Comparison of ENCODE assay signal across 17 cellular contexts in the genomic region with DNA sequence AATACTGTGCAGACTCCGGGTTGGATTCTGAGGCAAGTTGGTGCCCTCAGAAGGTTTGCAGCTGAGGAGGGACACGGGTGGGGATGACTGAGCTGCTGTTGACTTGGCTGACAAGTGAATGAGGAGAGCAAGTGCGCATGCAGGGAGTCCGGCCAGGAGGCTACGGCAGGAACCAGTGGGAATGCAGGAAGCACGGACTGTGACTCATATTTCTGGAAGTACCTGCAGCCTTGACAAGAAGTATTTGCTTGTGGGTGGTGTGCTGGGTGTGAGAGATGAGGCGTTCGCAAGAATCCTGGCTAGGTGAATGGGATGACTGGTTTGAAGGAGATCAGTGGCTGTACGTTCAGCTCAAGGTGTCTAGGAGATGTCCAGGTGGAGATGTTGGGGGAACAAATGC. TPM values are rescaled to one million over a fixed set of nuclear protein-coding genes. Genes with fewer than 3 reads are reported as not detected.
A peak's percentile ranks its signal among the peaks of the same experiment; 100 is the strongest.
DNase-seq lines count a peak whose midpoint lies in the region; ATAC-seq and TF ChIP-seq lines count a peak whose summit lies in the region.
"Had no signal": no experiment of that assay in that cellular context is flagged by ENCODE, and none has a peak within 500 bp of the region (broad histone marks: within the 10 kb centered on the region; RNA-seq: fewer than 3 reads in every experiment).

No MANE protein-coding gene starts in this region.

- no peaks in the 10 kb centered on the region for H3K27me3 ChIP-seq in uterus
- H3K27me3 ChIP-seq: thyroid gland had no signal

- no peak for TF ChIP-seq CTCF in epithelial cell of esophagus (IDR thresholded peaks at IDR 0.05; ENCODE audit: insufficient read depth, low read depth, low read length, missing control alignments)
- TF ChIP-seq CTCF in mucosa of descending colon (IDR thresholded peaks at IDR 0.05) = no peak
- no peak for TF ChIP-seq CTCF in mesothelial cell of epicardium (IDR thresholded peaks at IDR 0.05; ENCODE audit: unreplicated experiment)
- no peak for TF ChIP-seq CTCF in uterus (IDR thresholded peaks at IDR 0.05)

- intact Hi-C loops in mucosa of descending colon (cut with DNase I, micrococcal nuclease) (loop anchor here in 1 of 2 donors (10.0 kb wide), 1 partner anchor 46 kb away; no protein-coding TSS in a partner anchor), uterus (cut with DNase I; ENCODE audit: low total_unique reads) (no loop called here)

- no peaks in the 10 kb centered on the region for H3K36me3 Mint-ChIP-seq in mesothelial cell of epicardium
- no peaks in the 10 kb centered on the region for H3K36me3 Mint-ChIP-seq in activated T-cell treated with anti-CD3 and anti-CD28 coated beads, Interleukin-2, amount 50 U/mL, for 72 hours (ENCODE audit: insufficient read depth in 2 of 2)
- H3K36me3 Mint-ChIP-seq: activated naive CD4-positive, alpha-beta T cell treated with anti-CD3 and anti-CD28 coated beads, Interleukin-2, amount 50 U/mL, for 72 hours had no signal

- TF ChIP-seq POLR2A in uterus (IDR thresholded peaks at IDR 0.05) = no peak

- no peak overlapping the region for H3K27ac ChIP-seq in uterus
- H3K27ac ChIP-seq: KMS-11, thyroid gland had no signal

- H3K27me3 Mint-ChIP-seq in mesothelial cell of epicardium (ENCODE audit: low read depth) = peaks cover 38% of the 10 kb centered on the region
- H3K27me3 Mint-ChIP-seq in activated T-cell treated with anti-CD3 and anti-CD28 coated beads, Interleukin-2, amount 50 U/mL, for 72 hours (ENCODE audit: low read depth) = peaks cover 30% of the 10 kb centered on the region

- H3K27ac Mint-ChIP-seq in mesothelial cell of epicardium = no peak overlapping the region
- no peak overlapping the region for H3K27ac Mint-ChIP-seq in activated T-cell treated with anti-CD3 and anti-CD28 coated beads, Interleukin-2, amount 50 U/mL, for 72 hours

- H3K9me3 Mint-ChIP-seq in mesothelial cell of epicardium = no peaks in the 10 kb centered on the region
- no peaks in the 10 kb centered on the region for H3K9me3 Mint-ChIP-seq in activated T-cell treated with anti-CD3 and anti-CD28 coated beads, Interleukin-2, amount 50 U/mL, for 72 hours
- H3K9me3 Mint-ChIP-seq: activated naive CD4-positive, alpha-beta T cell treated with anti-CD3 and anti-CD28 coated beads, Interleukin-2, amount 50 U/mL, for 72 hours had no signal

- no peak overlapping the region for H3K4me3 ChIP-seq in epithelial cell of esophagus (ENCODE audit: low read length)
- H3K4me3 ChIP-seq in mucosa of descending colon = no peak overlapping the region
- H3K4me3 ChIP-seq in uterus = no peak overlapping the region
- H3K4me3 ChIP-seq: HAP-1, thyroid gland had no signal

- peaks cover 4% of the 10 kb centered on the region for H3K4me1 Mint-ChIP-seq in mesothelial cell of epicardium
- H3K4me1 Mint-ChIP-seq in activated T-cell treated with anti-CD3 and anti-CD28 coated beads, Interleukin-2, amount 50 U/mL, for 72 hours (ENCODE audit: low read depth) = peaks cover 5% of the 10 kb centered on the region

- H3K4me1 ChIP-seq in mucosa of descending colon (ENCODE audit: low read depth) (no peaks in the 10 kb centered on the region), uterus (no peaks in the 10 kb centered on the region)

- H3K9me3 ChIP-seq in mucosa of descending colon = no peaks in the 10 kb centered on the region
- no peaks in the 10 kb centered on the region for H3K9me3 ChIP-seq in uterus
- H3K9me3 ChIP-seq: HAP-1, thyroid gland had no signal

- DNase-seq in A172 (ENCODE audit: low spot score) (peak; percentile 86), LoVo (ENCODE audit: low spot score) (peak; percentile 67), epithelial cell of esophagus (ENCODE audit: low read depth) (peak; percentile 94), mucosa of descending colon (no peak), mesothelial cell of epicardium (ENCODE audit: low spot score in 2 of 2, unreplicated experiment in 2 of 2) (no peak), uterus (no peak)
- DNase-seq in activated T-cell treated with anti-CD3 and anti-CD28 coated beads, Interleukin-2, amount 50 U/mL, for 72 hours = no peak
- DNase-seq: activated CD8-positive, alpha-beta memory T cell treated with anti-CD3 and anti-CD28 coated beads, Interleukin-2, amount 50 U/mL, for 4 hours; central memory CD4-positive, alpha-beta T cell; OCI-M1; thyroid gland had no signal

- H3K4me3 Mint-ChIP-seq in mesothelial cell of epicardium = no peak overlapping the region
- H3K4me3 Mint-ChIP-seq in activated T-cell treated with anti-CD3 and anti-CD28 coated beads, Interleukin-2, amount 50 U/mL, for 72 hours = no peak overlapping the region

- ATAC-seq in mucosa of descending colon (peak; percentile 79), GM18858 (IDR thresholded peaks at IDR 0.05; ENCODE audit: unreplicated experiment) (no peak)
- no peak for ATAC-seq in activated T-cell treated with anti-CD3 and anti-CD28 coated beads, Interleukin-2, amount 50 U/mL, for 72 hours (replicated peaks in 1 of 2)
- ATAC-seq: activated naive CD4-positive, alpha-beta T cell treated with anti-CD3 and anti-CD28 coated beads, Interleukin-2, amount 50 U/mL, for 72 hours had no signal

- H3K36me3 ChIP-seq in mucosa of descending colon (ENCODE audit: low read depth) (no peaks in the 10 kb centered on the region), uterus (no peaks in the 10 kb centered on the region)
- H3K36me3 ChIP-seq: HAP-1, thyroid gland had no signal

RNA-seq across cellular contexts. Expression of gene FXYD4, which starts 30.8 kb away (rescaled TPM):
- total RNA-seq in A172 (2014; rRNA removed; shearing (Covaris generic)) = not detected in 2 replicates
- not detected for total RNA-seq in mucosa of descending colon
- total RNA-seq in mesothelial cell of epicardium = not detected in 3 replicates
- total RNA-seq in uterus = not detected
- not detected for total RNA-seq in activated T-cell treated with anti-CD3 and anti-CD28 coated beads, Interleukin-2, amount 50 U/mL, for 72 hours
- total RNA-seq: activated naive CD4-positive, alpha-beta T cell treated with anti-CD3 and anti-CD28 coated beads, Interleukin-2, amount 50 U/mL, for 72 hours; pulmonary artery endothelial cell; T-helper 1 cell treated with Interleukin-12 subunit alpha and Interleukin-12 subunit beta and Interleukin-4 antibody, amounts not matched to agents 30 ng/mL and 1 ng/mL, for 36 hours; thyroid gland had no signal

Comparison
In these comparisons a context has a peak if more than half of its experiments do, and no peak if none do; other contexts are left out.
1. DNase-seq: peak in A172 (single experiment), LoVo (single experiment) and epithelial cell of esophagus (single experiment); none in mucosa of descending colon (0 of 3), mesothelial cell of epicardium (0 of 2), uterus (0 of 2) and activated T-cell treated with anti-CD3 and anti-CD28 coated beads, Interleukin-2, amount 50 U/mL, for 72 hours (0 of 2).